Comparison of ENCODE assay signal across 16 cellular contexts in the genomic region with DNA sequence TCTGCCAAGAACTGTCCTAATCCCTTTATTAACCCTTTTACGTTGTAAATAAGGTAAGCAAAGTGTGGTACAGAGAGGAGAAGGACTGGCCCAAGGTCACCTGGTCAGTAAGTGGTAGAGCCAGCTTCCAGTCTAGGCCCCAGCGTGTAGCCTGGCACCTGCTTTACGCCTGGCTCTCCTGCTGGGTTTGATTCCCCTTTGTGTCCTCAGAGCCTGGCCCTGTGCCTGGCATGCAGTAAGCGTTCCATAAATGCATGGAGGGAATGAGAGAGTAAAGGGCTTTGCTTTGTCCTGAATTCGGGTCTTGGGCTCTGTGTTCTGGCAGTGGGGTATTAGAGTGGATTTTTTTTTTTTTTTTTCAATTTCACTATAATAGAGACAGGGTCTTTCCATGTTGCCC.
DNase-seq lines count a peak whose midpoint lies in the region; TF ChIP-seq lines count a peak whose summit lies in the region.
"Had no signal": no experiment of that assay in that cellular context is flagged by ENCODE, and none has a peak within 500 bp of the region (broad histone marks: within the 10 kb centered on the region; RNA-seq: fewer than 3 reads in every experiment).

No MANE protein-coding gene starts in this region.

- no peak for DNase-seq in activated T-cell treated with anti-CD3 and anti-CD28 coated beads, Interleukin-2, amount 50 U/mL, for 24 hours
- DNase-seq in activated T-cell treated with anti-CD3 and anti-CD28 coated beads, Interleukin-2, amount 50 U/mL, for 1 hour: no peak
- DNase-seq in esophagus muscularis mucosa (ENCODE audit: extremely low spot score): no peak
- DNase-seq in neuronal stem cell (ENCODE audit: low spot score): no peak
- no peak for DNase-seq in activated CD8-positive, alpha-beta memory T cell treated with anti-CD3 and anti-CD28 coated beads for 24 hours
- DNase-seq in inferior parietal cortex (ENCODE audit: extremely low spot score): no peak
- no peak for DNase-seq in NCI-H1417 (lab: John Stamatoyannopoulos, UW)
- DNase-seq in HCEC 1CT: no peak
- DNase-seq: ACHN; Calu3; CD4-positive, alpha-beta T cell; DMS79; GM23248 had no signal

- H3K4me1 Mint-ChIP-seq in activated T-cell treated with anti-CD3 and anti-CD28 coated beads, Interleukin-2, amount 50 U/mL, for 24 hours (ENCODE audit: low read depth): peaks cover 14% of the 10 kb centered on the region

- H2BK12ac ChIP-seq in neuronal stem cell (ENCODE audit: low read length): no peak overlapping the region

- TF ChIP-seq EP300 in esophagus muscularis mucosa (IDR thresholded peaks at IDR 0.05): no peak

- no peak overlapping the region for H2AK5ac ChIP-seq in neuronal stem cell (ENCODE audit: low read depth, low read length)

- H3K4me1 ChIP-seq in esophagus muscularis mucosa (peaks cover 29 to 99% (median 76%) of the 10 kb centered on the region in 4 donors), neuronal stem cell (ENCODE audit: control insufficient read depth in 2 of 2, insufficient read depth in 1 of 2, low read depth in 1 of 2, low read length in 2 of 2) (no peaks in the 10 kb centered on the region)

- peak overlapping the region; percentile 48 for H3K18ac ChIP-seq in neuronal stem cell (ENCODE audit: low read length)

- no peaks in the 10 kb centered on the region for H3K9me3 Mint-ChIP-seq in activated T-cell treated with anti-CD3 and anti-CD28 coated beads, Interleukin-2, amount 50 U/mL, for 24 hours
- H3K9me3 Mint-ChIP-seq: CD4-positive, alpha-beta T cell had no signal

- H3K9me3 ChIP-seq in esophagus muscularis mucosa: no peaks in the 10 kb centered on the region
- H3K9me3 ChIP-seq in neuronal stem cell (replicated peaks in 1 of 2; ENCODE audit: control insufficient read depth in 2 of 2, insufficient read depth in 1 of 2, low read depth in 1 of 2, low read length in 2 of 2): peaks cover 0 to 4% of the 10 kb centered on the region in 2 donors
- H3K9me3 ChIP-seq: BLaER1 treated with 17β-estradiol and CSF1 and Interleukin-3, amounts not matched to agents 10 nM and 100 nM had no signal

- H3K9ac ChIP-seq in neuronal stem cell (ENCODE audit: low read depth, low read length, poor library complexity): no peak overlapping the region
- H3K9ac ChIP-seq: BLaER1 treated with 17β-estradiol and CSF1 and Interleukin-3, amounts not matched to agents 10 nM and 100 nM; GM23248 had no signal

- peaks cover 90% of the 10 kb centered on the region for H3K36me3 Mint-ChIP-seq in activated T-cell treated with anti-CD3 and anti-CD28 coated beads, Interleukin-2, amount 50 U/mL, for 24 hours (ENCODE audit: low read depth)

- H2BK15ac ChIP-seq in neuronal stem cell (ENCODE audit: low read length): no peak overlapping the region

- H3K79me1 ChIP-seq in neuronal stem cell (ENCODE audit: low read depth, low read length): peaks cover 2% of the 10 kb centered on the region

- no peak for TF ChIP-seq CTCF in esophagus muscularis mucosa (IDR thresholded peaks at IDR 0.05)

- intact Hi-C loops in esophagus muscularis mucosa (cut with DNase I): loop anchor here (5.0 to 10.0 kb wide), 2 partner anchors 60 to 127 kb away; a partner anchor contains a TSS

- H3K36me3 ChIP-seq in esophagus muscularis mucosa (peaks cover 11 to 57% (median 32%) of the 10 kb centered on the region in 4 donors), neuronal stem cell (replicated peaks in 1 of 2; ENCODE audit: control insufficient read depth in 2 of 2, insufficient read depth in 2 of 2, low read length in 2 of 2) (peaks cover 3 to 30% of the 10 kb centered on the region in 2 donors)

- TF ChIP-seq POLR2A in esophagus muscularis mucosa (IDR thresholded peaks at IDR 0.05; ENCODE audit: low read depth): no peak

- no peak overlapping the region for H3K23ac ChIP-seq in neuronal stem cell (ENCODE audit: low read depth, low read length, poor library complexity)

- H3K27ac Mint-ChIP-seq in activated T-cell treated with anti-CD3 and anti-CD28 coated beads, Interleukin-2, amount 50 U/mL, for 24 hours: peak overlapping the region; percentile 55
- H3K27ac Mint-ChIP-seq: CD4-positive, alpha-beta T cell had no signal

- H3K27me3 ChIP-seq in esophagus muscularis mucosa (no peaks in the 10 kb centered on the region), neuronal stem cell (ENCODE audit: control insufficient read depth in 3 of 3, insufficient read depth in 3 of 3, low read depth in 1 of 3, low read length in 3 of 3) (no peaks in the 10 kb centered on the region)
- H3K27me3 ChIP-seq: BLaER1 treated with 17β-estradiol and CSF1 and Interleukin-3, amounts not matched to agents 10 nM and 100 nM had no signal

- WGBS in esophagus muscularis mucosa: 96% methylated on average over 5 of the region's 5 CpGs
- no CpG with 5 or more reads among the region's 5 CpGs for WGBS in neuronal stem cell (ENCODE audit: extremely low coverage in 2 of 2, insufficient read length in 2 of 2, insufficient replicate concordance in 1 of 2), 2 donors

- H3K4me2 ChIP-seq in neuronal stem cell (ENCODE audit: insufficient read depth, low read length, poor library complexity, severe bottlenecking): no peak overlapping the region

- no peaks in the 10 kb centered on the region for H3K27me3 Mint-ChIP-seq in activated T-cell treated with anti-CD3 and anti-CD28 coated beads, Interleukin-2, amount 50 U/mL, for 24 hours
- H3K27me3 Mint-ChIP-seq: CD4-positive, alpha-beta T cell had no signal

- H3K14ac ChIP-seq in neuronal stem cell (ENCODE audit: low read length): no peak overlapping the region

- H4K8ac ChIP-seq in neuronal stem cell (ENCODE audit: low read depth, low read length): no peak overlapping the region

- H3K4me3 ChIP-seq in esophagus muscularis mucosa (no peak overlapping the region), neuronal stem cell (ENCODE audit: low read length in 2 of 2) (no peak overlapping the region)
- H3K4me3 ChIP-seq: BLaER1 treated with 17β-estradiol and CSF1 and Interleukin-3, amounts not matched to agents 10 nM and 100 nM; GM12878; GM23248 had no signal

- peak overlapping the region; percentile 69 to 84 (median 82) for H3K27ac ChIP-seq in esophagus muscularis mucosa (replicated peaks in 1 of 4)
- H3K27ac ChIP-seq in neuronal stem cell (replicated peaks; ENCODE audit: low read length): no peak overlapping the region
- H3K27ac ChIP-seq: 22Rv1, GM23248 had no signal

- no peak overlapping the region for H3K4me3 Mint-ChIP-seq in activated T-cell treated with anti-CD3 and anti-CD28 coated beads, Interleukin-2, amount 50 U/mL, for 24 hours
- H3K4me3 Mint-ChIP-seq: CD4-positive, alpha-beta T cell had no signal

- no peak overlapping the region for H2BK5ac ChIP-seq in neuronal stem cell (ENCODE audit: low read length)

- H3K4ac ChIP-seq in neuronal stem cell (ENCODE audit: low read length): no peak overlapping the region

- H2BK120ac ChIP-seq in neuronal stem cell (ENCODE audit: low read depth, low read length): no peak overlapping the region

- no peak overlapping the region for H4K91ac ChIP-seq in neuronal stem cell (ENCODE audit: low read depth, low read length, poor library complexity)

- H2AFZ ChIP-seq in neuronal stem cell (ENCODE audit: low read length): no peak overlapping the region
- H2AFZ ChIP-seq: GM23248 had no signal
